ENCODE assay signal across 21 cellular contexts in genomic region chr3:45021524-45021923, GRCh38. TPM values are rescaled to one million over a fixed set of nuclear protein-coding genes. Genes with fewer than 3 reads are reported as not detected.
A peak's percentile ranks its signal among the peaks of the same experiment; 100 is the strongest.
DNase-seq lines count a peak whose midpoint lies in the region; ATAC-seq, FAIRE-seq and TF ChIP-seq lines count a peak whose summit lies in the region.
"Had no signal": no experiment of that assay in that cellular context is flagged by ENCODE, and none has a peak within 500 bp of the region (broad histone marks: within the 10 kb centered on the region; RNA-seq: fewer than 3 reads in every experiment).

No MANE protein-coding gene starts in this region.

- H3K27me3 Mint-ChIP-seq in T-helper 17 cell, result no peaks in the 10 kb centered on the region
- H3K27me3 Mint-ChIP-seq: IgD-negative memory B cell had no signal

- H3K36me3 ChIP-seq in stomach smooth muscle (ENCODE audit: control insufficient read depth in 2 of 2, insufficient read depth in 2 of 2, low read length in 2 of 2), result no peaks in the 10 kb centered on the region
- H3K36me3 ChIP-seq: colonic mucosa, neutrophil, WERI-Rb-1 had no signal

- H3K9me3 ChIP-seq in T-helper 17 cell (ENCODE audit: control insufficient read depth, low read length, poor library complexity, severe bottlenecking) (no peaks in the 10 kb centered on the region), stomach smooth muscle (ENCODE audit: control insufficient read depth in 2 of 2, low read length in 2 of 2) (no peaks in the 10 kb centered on the region)
- H3K9me3 ChIP-seq: colonic mucosa, neutrophil had no signal

- peaks cover 26% of the 10 kb centered on the region for H3K4me1 Mint-ChIP-seq in T-helper 17 cell

- H3K9ac ChIP-seq in stomach smooth muscle (ENCODE audit: low read length in 2 of 2), result no peak overlapping the region

- H3K4me1 ChIP-seq in stomach smooth muscle (ENCODE audit: control insufficient read depth, insufficient read depth, low read length), result peaks cover 25% of the 10 kb centered on the region

- FAIRE-seq in D721Med (lab: Jason Lieb, UNC), result no peak
- FAIRE-seq: H1 had no signal

- peak overlapping the region; percentile 91 for H3K27ac Mint-ChIP-seq in T-helper 17 cell
- H3K27ac Mint-ChIP-seq: activated CD4-positive, alpha-beta memory T cell treated with anti-CD3 and anti-CD28 coated beads, Interleukin-2, amount 10 ng/mL, durations not matched to agents 7 days and 5 days; IgD-negative memory B cell had no signal

- no peaks in the 10 kb centered on the region for H3K36me3 Mint-ChIP-seq in T-helper 17 cell (ENCODE audit: low read depth)

- H3K27me3 ChIP-seq in stomach smooth muscle (ENCODE audit: control insufficient read depth in 1 of 2, insufficient read depth in 2 of 2, low read length in 2 of 2), result no peaks in the 10 kb centered on the region
- H3K27me3 ChIP-seq: colonic mucosa had no signal

- DNase-seq in T-helper 17 cell, result no peak
- peak; percentile 83 for DNase-seq in cardiac septum (ENCODE audit: low spot score)
- peak; percentile 76 for DNase-seq in myocyte (ENCODE audit: low read depth)
- no peak for DNase-seq in D721Med (ENCODE audit: insufficient read length, low spot score)
- no peak for DNase-seq in activated CD4-positive, CD25-positive, alpha-beta regulatory T cell treated with anti-CD3 and anti-CD28 coated beads, Interleukin-2, amount 50 U/mL, for 72 hours
- no peak for DNase-seq in NCI-H1694 (lab: John Stamatoyannopoulos, UW)
- DNase-seq: activated CD4-positive, alpha-beta memory T cell treated with anti-CD3 and anti-CD28 coated beads, Interleukin-2, amount 10 ng/mL, durations not matched to agents 7 days and 5 days; activated gamma-delta T cell; C1 segment of cervical spinal cord; colonic mucosa; left colon; NCI-H1417 treated with DMSO at 0.1 percent for 48 hours; NCI-H2171; NCI-H524 treated with DMSO at 0.1 percent for 48 hours; WERI-Rb-1 had no signal

- no peak for TF ChIP-seq CTCF in D721Med (IDR thresholded peaks at IDR 0.05; ENCODE audit: insufficient read depth, missing control alignments)

- ATAC-seq in T-helper 17 cell (no peak), HG02678 (IDR thresholded peaks at IDR 0.05; ENCODE audit: unreplicated experiment) (no peak)

- H3K4me3 Mint-ChIP-seq in T-helper 17 cell, result peak overlapping the region; percentile 77
- H3K4me3 Mint-ChIP-seq: activated CD4-positive, alpha-beta memory T cell treated with anti-CD3 and anti-CD28 coated beads, Interleukin-2, amount 10 ng/mL, durations not matched to agents 7 days and 5 days; IgD-negative memory B cell had no signal

- intact Hi-C loops in cardiac septum (cut with DNase I), result no loop called here

- no peak overlapping the region for H3K4me3 ChIP-seq in stomach smooth muscle (ENCODE audit: low read length in 2 of 2)
- H3K4me3 ChIP-seq: colonic mucosa had no signal

- H3K27ac ChIP-seq in stomach smooth muscle (ENCODE audit: low read length), result peak overlapping the region; percentile 46
- H3K27ac ChIP-seq: colonic mucosa, neutrophil, WERI-Rb-1 had no signal

RNA-seq across cellular contexts. Expression of gene CLEC3B, which starts 4.6 kb away (rescaled TPM):
- under 1 TPM in 1 of 2 donors, not detected in 1; 0.99 TPM for total RNA-seq in T-helper 17 cell
- 77.1 TPM for total RNA-seq in cardiac septum
- total RNA-seq in myocyte, result 0.75 TPM in 1 of 2 replicates, not detected in the other
- polyA plus RNA-seq in myocyte (2012), result 2.9 TPM
- total RNA-seq: activated CD4-positive, alpha-beta memory T cell treated with anti-CD3 and anti-CD28 coated beads, Interleukin-2, amount 10 ng/mL, durations not matched to agents 7 days and 5 days; H1; M059J had no signal
- polyA plus RNA-seq: IgD-negative memory B cell had no signal

RNA-seq across cellular contexts. Expression of gene EXOSC7, which starts 45.5 kb away (rescaled TPM):
- total RNA-seq in T-helper 17 cell, result 10 to 100 TPM; 36.5 to 36.9 TPM
- total RNA-seq in cardiac septum, result 29.6 TPM
- 66.9 and 93.0 TPM in 2 replicates for total RNA-seq in myocyte
- polyA plus RNA-seq in myocyte (2012), result 77.1 TPM

RNA-seq across cellular contexts. Expression of gene ZDHHC3, which starts 45.5 kb away (rescaled TPM):
- total RNA-seq in T-helper 17 cell (10 to 100 TPM; 43.5 to 51.4 TPM), cardiac septum (43.8 TPM), myocyte (60.7 and 66.0 TPM in 2 replicates)
- 65.2 TPM for polyA plus RNA-seq in myocyte (2012)

Comparison
In these comparisons a context has a peak if more than half of its experiments do, and no peak if none do; other contexts are left out.
1. DNase-seq: peak in cardiac septum (single experiment) and myocyte (single experiment); none in T-helper 17 cell (0 of 3), D721Med (single experiment), activated CD4-positive, CD25-positive, alpha-beta regulatory T cell treated with anti-CD3 and anti-CD28 coated beads, Interleukin-2, amount 50 U/mL, for 72 hours (single experiment) and NCI-H1694 (single experiment).
2. RNA of gene CLEC3B, which starts 4.6 kb away (total RNA-seq): 77.1 TPM in cardiac septum (single experiment); 0.99 TPM in T-helper 17 cell and 0.75 TPM in myocyte; every median in the first group is over 10 times any median in the second.